In the genomic region with DNA sequence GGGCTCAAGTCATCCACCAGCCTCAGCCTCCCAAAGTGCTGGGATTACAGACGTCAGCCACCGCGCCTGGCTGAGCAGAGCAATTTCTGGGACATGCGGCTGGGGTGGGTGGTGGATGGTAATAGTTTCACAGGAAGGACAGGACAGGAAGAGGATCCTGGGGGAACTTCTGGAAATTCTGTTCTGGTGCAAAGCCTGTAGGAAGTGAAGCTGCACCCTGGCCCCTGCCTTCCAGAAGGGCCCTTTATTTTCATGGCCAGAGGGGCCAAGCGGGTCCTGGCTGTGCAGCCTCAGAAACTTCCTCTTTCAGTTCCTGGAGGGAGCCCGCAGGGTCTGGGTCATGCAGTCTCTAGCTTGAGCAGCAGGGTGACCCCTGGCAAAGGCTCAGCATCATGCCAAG, we compare ENCODE assay signal across 15 cellular contexts. TPM values are rescaled to one million over a fixed set of nuclear protein-coding genes. Genes with fewer than 3 reads are reported as not detected.
DNase-seq lines count a peak whose midpoint lies in the region; ATAC-seq and TF ChIP-seq lines count a peak whose summit lies in the region.
"Had no signal": no experiment of that assay in that cellular context is flagged by ENCODE, and none has a peak within 500 bp of the region (broad histone marks: within the 10 kb centered on the region; RNA-seq: fewer than 3 reads in every experiment).

No MANE protein-coding gene starts in this region.

- TF ChIP-seq POLR2A in upper lobe of left lung (IDR thresholded peaks at IDR 0.05), result no peak

- H3K27me3 ChIP-seq in left lung, result no peaks in the 10 kb centered on the region
- no peaks in the 10 kb centered on the region for H3K27me3 ChIP-seq in upper lobe of left lung
- H3K27me3 ChIP-seq in colonic mucosa, result no peaks in the 10 kb centered on the region
- H3K27me3 ChIP-seq: esophagus muscularis mucosa, thyroid gland had no signal

- H3K27ac ChIP-seq in left lung (peak overlapping the region; percentile 53 to 76), upper lobe of left lung (peak overlapping the region in 3 of 4 donors; percentile 26 to 44 (median 30)), colonic mucosa (no peak overlapping the region)
- H3K27ac ChIP-seq: parathyroid adenoma, SK-N-MC, thyroid gland had no signal

- no peaks in the 10 kb centered on the region for H3K9me3 ChIP-seq in left lung
- no peaks in the 10 kb centered on the region for H3K9me3 ChIP-seq in upper lobe of left lung
- H3K9me3 ChIP-seq in colonic mucosa, result no peaks in the 10 kb centered on the region
- H3K9me3 ChIP-seq: esophagus muscularis mucosa, thyroid gland had no signal

- no peak overlapping the region for H3K4me3 ChIP-seq in left lung
- no peak overlapping the region for H3K4me3 ChIP-seq in upper lobe of left lung
- no peak overlapping the region for H3K4me3 ChIP-seq in colonic mucosa
- H3K4me3 ChIP-seq: esophagus muscularis mucosa, SK-N-MC, thyroid gland had no signal

- intact Hi-C loops in left cardiac atrium (cut with DNase I), result loop anchor here in 1 of 2 donors (5.0 kb wide), 1 partner anchor 45 kb away; no protein-coding TSS in a partner anchor
- intact Hi-C loops in cardiac septum (cut with DNase I), result no loop called here
- intact Hi-C loops in left lung (cut with DNase I), result loop anchor here in 1 of 2 donors (10.0 kb wide), 1 partner anchor 228 kb away; no protein-coding TSS in a partner anchor
- intact Hi-C loops in colonic mucosa (cut with DNase I), result no loop called here

- no peak for TF ChIP-seq EP300 in upper lobe of left lung (IDR thresholded peaks at IDR 0.05)

- WGBS in upper lobe of left lung, 2 donors, result 69 to 70% methylated on average over 5 to 6 of the region's 6 CpGs

- DNase-seq in left cardiac atrium (peak; percentile 48), cardiac septum (ENCODE audit: low spot score) (no peak), SKM-1 treated with dmso at 0.1 percent for 144 hours (lab: John Stamatoyannopoulos, UW; ENCODE audit: unreplicated experiment) (peak; percentile 76), left lung (peak; percentile 78 to 79), upper lobe of left lung (peak in 1 of 2 donors; percentile 66), NCI-H1105 treated with DMSO at 0.1 percent for 48 hours (lab: John Stamatoyannopoulos, UW) (no peak), colonic mucosa (no peak)
- DNase-seq: activated CD4-positive, CD25-positive, alpha-beta regulatory T cell; NCI-H187 treated with DMSO at 0.1 percent for 48 hours; NCI-H69; thyroid gland had no signal

- TF ChIP-seq CTCF in left lung (IDR thresholded peaks at IDR 0.05) (no peak), upper lobe of left lung (IDR thresholded peaks at IDR 0.05) (no peak), colonic mucosa (IDR thresholded peaks at IDR 0.05) (no peak)

- ATAC-seq in left cardiac atrium (peak; percentile 16 to 42), left lung (peak; percentile 35), upper lobe of left lung (ENCODE audit: low FRiP score in 2 of 2) (peak in 1 of 2 donors; percentile 63), GM21529 (IDR thresholded peaks at IDR 0.05; ENCODE audit: unreplicated experiment) (no peak)

- H3K4me1 ChIP-seq in left lung (peaks cover 0 to 52% of the 10 kb centered on the region in 2 donors), upper lobe of left lung (peaks cover 11 to 27% (median 19%) of the 10 kb centered on the region in 4 donors), colonic mucosa (no peaks in the 10 kb centered on the region)
- H3K4me1 ChIP-seq: parathyroid adenoma, thyroid gland had no signal

- no peak overlapping the region for H3K9ac ChIP-seq in colonic mucosa (ENCODE audit: low read depth in 2 of 2, low read length in 2 of 2)
- H3K9ac ChIP-seq: parathyroid adenoma had no signal

- no peaks in the 10 kb centered on the region for H3K36me3 ChIP-seq in left lung
- no peaks in the 10 kb centered on the region for H3K36me3 ChIP-seq in upper lobe of left lung
- H3K36me3 ChIP-seq in colonic mucosa, result no peaks in the 10 kb centered on the region
- H3K36me3 ChIP-seq: esophagus muscularis mucosa, thyroid gland had no signal

RNA-seq across cellular contexts. Expression of a gene that starts 15.7 kb away (rescaled TPM):
- total RNA-seq in left cardiac atrium, result 10 to 100 TPM; 24.1 to 25.0 TPM
- total RNA-seq in cardiac septum, result 33.2 TPM
- total RNA-seq in left lung, result 10 to 100 TPM in 1 of 2 donors, 1 to 10 TPM in 1; 9.9 to 14.2 TPM
- total RNA-seq in upper lobe of left lung, result 10 to 100 TPM; 15.6 to 22.2 (median 16.0) TPM
- total RNA-seq in colonic mucosa, result 10 to 100 TPM; 10.4 to 13.3 TPM

RNA-seq across cellular contexts. Expression of a gene that starts 24.3 kb away (rescaled TPM):
- 1 to 10 TPM; 6.9 to 8.0 TPM for total RNA-seq in left cardiac atrium
- 6.3 TPM for total RNA-seq in cardiac septum
- 10 to 100 TPM; 14.6 TPM for total RNA-seq in left lung
- total RNA-seq in upper lobe of left lung, result 10 to 100 TPM in 5 of 6 donors, 1 to 10 TPM in 1; 9.0 to 23.3 (median 17.1) TPM
- 10 to 100 TPM; 14.0 to 27.2 TPM for total RNA-seq in colonic mucosa

Comparison
In these comparisons a context has a peak if more than half of its experiments do, and no peak if none do; other contexts are left out.
1. DNase-seq: peak in left cardiac atrium (single experiment), SKM-1 treated with dmso at 0.1 percent for 144 hours (single experiment) and left lung (2 of 2); none in cardiac septum (single experiment), NCI-H1105 treated with DMSO at 0.1 percent for 48 hours (single experiment) and colonic mucosa (single experiment).